ENCODE assay signal across 9 cellular contexts in the genomic region with DNA sequence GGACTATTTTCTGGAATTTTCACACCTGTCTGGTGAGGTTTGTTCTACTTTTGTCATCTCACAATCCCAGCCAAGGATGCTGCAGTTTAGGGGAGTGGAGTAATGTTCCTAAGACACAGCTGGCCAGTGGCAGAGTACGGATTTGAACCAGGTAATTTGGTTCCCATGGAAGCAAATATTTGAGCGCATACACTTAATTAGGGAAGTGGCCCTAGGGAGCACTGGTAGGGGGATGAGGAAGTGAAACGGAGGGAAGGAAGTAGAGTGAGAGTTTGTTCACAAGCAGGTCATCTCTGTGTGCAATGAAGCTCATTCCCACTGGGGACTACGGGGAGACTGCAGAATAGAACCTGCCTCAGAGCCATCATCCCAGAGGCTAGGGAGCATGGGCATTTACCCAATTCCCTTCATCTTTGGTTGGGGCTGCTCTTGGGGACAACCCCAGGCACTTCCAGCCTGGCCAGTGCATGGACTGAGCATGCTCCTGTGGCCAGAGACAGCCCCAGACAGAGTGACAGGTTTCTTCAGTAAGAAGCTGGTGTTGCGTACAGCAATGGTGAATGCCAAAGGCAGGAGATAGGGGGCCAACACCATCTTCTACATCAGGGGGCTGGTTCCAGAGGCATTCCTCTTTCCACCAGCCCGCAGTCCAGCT.
DNase-seq lines count a peak whose midpoint lies in the region; ATAC-seq and TF ChIP-seq lines count a peak whose summit lies in the region.
"Had no signal": no experiment of that assay in that cellular context is flagged by ENCODE, and none has a peak within 500 bp of the region (broad histone marks: within the 10 kb centered on the region; RNA-seq: fewer than 3 reads in every experiment).

No MANE protein-coding gene starts in this region.

- peaks cover 38% of the 10 kb centered on the region for H3K4me1 Mint-ChIP-seq in activated T-cell treated with anti-CD3 and anti-CD28 coated beads, Interleukin-2, amount 50 U/mL, for 72 hours (ENCODE audit: low read depth)

- H3K4me3 ChIP-seq in lower lobe of right lung, result no peak overlapping the region

- DNase-seq in Kasumi-1 (lab: John Stamatoyannopoulos, UW), result peak; percentile 79 to 86
- DNase-seq in lower lobe of right lung, result no peak
- DNase-seq in NCI-H2107 (lab: John Stamatoyannopoulos, UW), result no peak
- DNase-seq in activated T-cell treated with anti-CD3 and anti-CD28 coated beads, Interleukin-2, amount 50 U/mL, for 72 hours, result no peak
- DNase-seq in stimulated activated CD4-positive, alpha-beta T cell treated with anti-CD3 and anti-CD28 coated beads, Interleukin-4, amount 100 ng/mL, for 4 hours, result no peak
- DNase-seq in NCI-H510A treated with DMSO at 0.1 percent for 48 hours (lab: John Stamatoyannopoulos, UW), result no peak

- intact Hi-C loops in lower lobe of right lung (cut with DNase I), result no loop called here

- no peaks in the 10 kb centered on the region for H3K9me3 Mint-ChIP-seq in activated T-cell treated with anti-CD3 and anti-CD28 coated beads, Interleukin-2, amount 50 U/mL, for 72 hours

- no peak for TF ChIP-seq CTCF in lower lobe of right lung (IDR thresholded peaks at IDR 0.05)

- H3K27ac ChIP-seq in lower lobe of right lung, result no peak overlapping the region

- H3K4me3 Mint-ChIP-seq in activated T-cell treated with anti-CD3 and anti-CD28 coated beads, Interleukin-2, amount 50 U/mL, for 72 hours, result no peak overlapping the region

- H3K4me1 ChIP-seq in lower lobe of right lung, result peaks cover 21% of the 10 kb centered on the region

- H3K36me3 ChIP-seq in lower lobe of right lung, result no peaks in the 10 kb centered on the region

- ATAC-seq in GM18520 (IDR thresholded peaks at IDR 0.05; ENCODE audit: unreplicated experiment), result peak; percentile 54
- peak; percentile 59 for ATAC-seq in GM21825 (IDR thresholded peaks at IDR 0.05; ENCODE audit: unreplicated experiment)
- peak; percentile 71 to 82 for ATAC-seq in lower lobe of right lung
- no peak for ATAC-seq in activated T-cell treated with anti-CD3 and anti-CD28 coated beads, Interleukin-2, amount 50 U/mL, for 72 hours (replicated peaks in 1 of 2)
- ATAC-seq: Panc1 had no signal

- H3K9me3 ChIP-seq in lower lobe of right lung, result no peaks in the 10 kb centered on the region

- peaks cover 19% of the 10 kb centered on the region for H3K27me3 Mint-ChIP-seq in activated T-cell treated with anti-CD3 and anti-CD28 coated beads, Interleukin-2, amount 50 U/mL, for 72 hours (ENCODE audit: low read depth)

- H3K27me3 ChIP-seq in lower lobe of right lung (ENCODE audit: low read depth), result peaks cover 4% of the 10 kb centered on the region

- H3K36me3 Mint-ChIP-seq in activated T-cell treated with anti-CD3 and anti-CD28 coated beads, Interleukin-2, amount 50 U/mL, for 72 hours (ENCODE audit: insufficient read depth in 2 of 2), result no peaks in the 10 kb centered on the region

- no peak overlapping the region for H3K27ac Mint-ChIP-seq in activated T-cell treated with anti-CD3 and anti-CD28 coated beads, Interleukin-2, amount 50 U/mL, for 72 hours

Comparison
In these comparisons a context has a peak if more than half of its experiments do, and no peak if none do; other contexts are left out.
1. ATAC-seq: peak in GM18520 (single experiment), GM21825 (single experiment) and lower lobe of right lung (2 of 2); none in activated T-cell treated with anti-CD3 and anti-CD28 coated beads, Interleukin-2, amount 50 U/mL, for 72 hours (0 of 2).
2. DNase-seq: peak in Kasumi-1 (2 of 2); none in lower lobe of right lung (single experiment), NCI-H2107 (single experiment), activated T-cell treated with anti-CD3 and anti-CD28 coated beads, Interleukin-2, amount 50 U/mL, for 72 hours (0 of 2), stimulated activated CD4-positive, alpha-beta T cell treated with anti-CD3 and anti-CD28 coated beads, Interleukin-4, amount 100 ng/mL, for 4 hours (0 of 2) and NCI-H510A treated with DMSO at 0.1 percent for 48 hours (single experiment).